Comparison of ENCODE assay signal across 18 cellular contexts in genomic region chr1:183520379-183520778, GRCh38.
"Had no signal": no experiment of that assay in that cellular context is flagged by ENCODE, and none has a peak within 500 bp of the region (broad histone marks: within the 10 kb centered on the region; RNA-seq: fewer than 3 reads in every experiment).

No MANE protein-coding gene starts in this region.

- H3K4me1 Mint-ChIP-seq: neural crest cell had no signal

- H3K9me3 ChIP-seq: esophagus squamous epithelium, heart left ventricle, suprapubic skin, thyroid gland, uterus had no signal

- H3K27ac ChIP-seq: esophagus squamous epithelium, suprapubic skin, thyroid gland, uterus had no signal

- H3K4me3 Mint-ChIP-seq: effector memory CD8-positive, alpha-beta T cell; naive thymus-derived CD4-positive, alpha-beta T cell; neural crest cell; type B pancreatic cell had no signal

- H3K9me3 Mint-ChIP-seq: effector memory CD8-positive, alpha-beta T cell; naive thymus-derived CD4-positive, alpha-beta T cell; neural crest cell; type B pancreatic cell had no signal

- H3K4me3 ChIP-seq: esophagus squamous epithelium, heart left ventricle, lung, smooth muscle cell, suprapubic skin, thyroid gland, uterus had no signal

- DNase-seq: cortex of kidney; effector memory CD8-positive, alpha-beta T cell; esophagus squamous epithelium; foreskin melanocyte; heart left ventricle; left colon; left ventricle myocardium superior; naive thymus-derived CD4-positive, alpha-beta T cell; stimulated activated CD4-positive, alpha-beta T cell treated with anti-CD3 and anti-CD28 coated beads, Interleukin-2, amount 100 ng/mL, for 48 hours; stimulated activated naive CD8-positive, alpha-beta T cell treated with anti-CD3 and anti-CD28 coated beads, Interleukin-15, Interleukin-2, amounts not matched to agents 100 U/mL and 50 U/mL, for 24 hours; thyroid gland; uterus had no signal

- H3K27me3 Mint-ChIP-seq: effector memory CD8-positive, alpha-beta T cell; naive thymus-derived CD4-positive, alpha-beta T cell; type B pancreatic cell had no signal

- H3K4me2 ChIP-seq: smooth muscle cell had no signal

- H3K4me1 ChIP-seq: suprapubic skin, thyroid gland, uterus had no signal

- H3K27ac Mint-ChIP-seq: effector memory CD8-positive, alpha-beta T cell; type B pancreatic cell had no signal

- H3K36me3 ChIP-seq: uterus had no signal

- H3K27me3 ChIP-seq: esophagus squamous epithelium, heart left ventricle, suprapubic skin, thyroid gland, uterus had no signal

- ATAC-seq: effector memory CD8-positive, alpha-beta T cell; heart left ventricle; left colon; left ventricle myocardium superior; naive thymus-derived CD4-positive, alpha-beta T cell; right cardiac atrium; stimulated activated naive CD8-positive, alpha-beta T cell treated with anti-CD3 and anti-CD28 coated beads, Interleukin-15, Interleukin-2, amounts not matched to agents 100 U/mL and 50 U/mL, for 24 hours had no signal
